14 cellular contexts compared by ENCODE assay signal in the genomic region with DNA sequence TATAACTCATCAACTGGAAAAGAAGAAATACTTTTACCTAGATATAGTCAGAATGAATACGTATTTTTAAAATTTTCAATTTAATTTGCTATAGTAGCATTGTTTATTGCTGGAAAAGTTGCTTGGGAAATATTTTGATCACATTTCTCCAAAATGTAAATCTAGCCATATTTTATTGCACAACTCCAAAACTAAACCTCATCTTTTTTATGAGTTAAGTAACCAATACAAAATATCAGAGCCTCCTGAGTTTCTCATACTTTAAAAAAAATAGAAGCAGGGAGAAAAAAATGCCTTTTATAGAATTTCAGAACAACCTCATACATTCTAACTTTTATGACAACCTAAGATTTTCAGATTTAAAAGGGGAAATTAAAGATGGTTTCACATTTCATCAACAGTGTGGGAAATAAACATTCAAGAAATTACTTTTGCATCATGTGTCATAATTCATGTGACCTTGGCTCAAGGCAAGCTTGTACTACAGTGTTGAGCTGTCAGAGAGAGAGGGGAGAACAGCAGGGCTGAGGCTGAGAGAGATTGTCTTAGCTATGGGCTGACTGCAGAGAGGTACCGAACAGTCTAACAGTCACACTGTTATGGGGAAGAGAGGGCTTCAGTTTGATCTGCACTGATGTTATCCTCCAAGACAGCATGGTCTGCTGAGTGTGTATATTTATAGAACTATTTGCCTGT.
DNase-seq lines count a peak whose midpoint lies in the region; ATAC-seq and TF ChIP-seq lines count a peak whose summit lies in the region.
"Had no signal": no experiment of that assay in that cellular context is flagged by ENCODE, and none has a peak within 500 bp of the region (broad histone marks: within the 10 kb centered on the region; RNA-seq: fewer than 3 reads in every experiment).

No MANE protein-coding gene starts in this region.

- H3K79me2 ChIP-seq in fibroblast of lung (ENCODE audit: control insufficient read depth, insufficient read depth, low read length) = no peaks in the 10 kb centered on the region

- H3K4me2 ChIP-seq in fibroblast of lung (ENCODE audit: extremely low read depth, insufficient read depth, low read length) = peak overlapping the region; percentile 63

- DNase-seq in activated T-cell treated with anti-CD3 and anti-CD28 coated beads, Interleukin-2, amount 50 U/mL, for 72 hours = no peak
- no peak for DNase-seq in activated T-cell treated with anti-CD3 and anti-CD28 coated beads for 4 hours
- DNase-seq in fibroblast of lung (ENCODE audit: low read depth in 2 of 2) = peak in 1 of 2 donors; percentile 91
- DNase-seq in activated CD8-positive, alpha-beta memory T cell treated with anti-CD3 and anti-CD28 coated beads, Interleukin-2, amount 50 U/mL, for 48 hours = no peak
- no peak for DNase-seq in stimulated activated naive CD4-positive, alpha-beta T cell treated with Interleukin-2 at 50 U/mL for 16 hours (lab: John Stamatoyannopoulos, UW)
- DNase-seq in dorsolateral prefrontal cortex = no peak
- DNase-seq in activated CD4-positive, alpha-beta T cell treated with anti-CD3 and anti-CD28 coated beads for 4 hours = no peak
- DNase-seq: activated naive CD8-positive, alpha-beta T cell treated with anti-CD3 and anti-CD28 coated beads for 36 hours; DMS79 treated with DMSO at 0.1 percent for 48 hours; endodermal cell; natural killer cell; NCI-H2227 treated with DMSO at 0.1 percent for 48 hours; stimulated activated naive CD8-positive, alpha-beta T cell treated with anti-CD3 and anti-CD28 coated beads, Interleukin-15, amount 100 ng/mL, for 72 hours had no signal

- intact Hi-C loops in dorsolateral prefrontal cortex (cut with DNase I) = no loop called here

- no peaks in the 10 kb centered on the region for H3K27me3 Mint-ChIP-seq in activated T-cell treated with anti-CD3 and anti-CD28 coated beads, Interleukin-2, amount 50 U/mL, for 72 hours (ENCODE audit: low read depth)

- H3K9ac ChIP-seq in fibroblast of lung (ENCODE audit: insufficient read depth, low read length) = no peak overlapping the region

- no peaks in the 10 kb centered on the region for H4K20me1 ChIP-seq in fibroblast of lung (ENCODE audit: control insufficient read depth, extremely low read depth, insufficient read depth, low read length)

- H3K27ac Mint-ChIP-seq in activated T-cell treated with anti-CD3 and anti-CD28 coated beads, Interleukin-2, amount 50 U/mL, for 72 hours = no peak overlapping the region
- H3K27ac Mint-ChIP-seq: activated naive CD8-positive, alpha-beta T cell treated with anti-CD3 and anti-CD28 coated beads for 36 hours; endodermal cell; natural killer cell; stimulated activated naive CD8-positive, alpha-beta T cell treated with anti-CD3 and anti-CD28 coated beads, Interleukin-15, amount 100 ng/mL, for 72 hours had no signal

- no peaks in the 10 kb centered on the region for H3K27me3 ChIP-seq in fibroblast of lung (ENCODE audit: control insufficient read depth, insufficient read depth, low read length)
- no peaks in the 10 kb centered on the region for H3K27me3 ChIP-seq in dorsolateral prefrontal cortex

- no peak overlapping the region for H3K4me3 ChIP-seq in fibroblast of lung (replicated peaks in 1 of 4; ENCODE audit: control extremely low read depth in 1 of 4, insufficient read depth in 1 of 4, low read depth in 3 of 4, low read length in 4 of 4)
- H3K4me3 ChIP-seq in dorsolateral prefrontal cortex = no peak overlapping the region

- H3K9me3 ChIP-seq in fibroblast of lung (ENCODE audit: control insufficient read depth, insufficient read depth, low read depth, low read length) = no peaks in the 10 kb centered on the region

- peaks cover 5% of the 10 kb centered on the region for H3K4me1 Mint-ChIP-seq in activated T-cell treated with anti-CD3 and anti-CD28 coated beads, Interleukin-2, amount 50 U/mL, for 72 hours (ENCODE audit: low read depth)
- H3K4me1 Mint-ChIP-seq: activated naive CD8-positive, alpha-beta T cell treated with anti-CD3 and anti-CD28 coated beads for 36 hours; endodermal cell; natural killer cell; stimulated activated naive CD8-positive, alpha-beta T cell treated with anti-CD3 and anti-CD28 coated beads, Interleukin-15, amount 100 ng/mL, for 72 hours had no signal

- H3K36me3 Mint-ChIP-seq in activated T-cell treated with anti-CD3 and anti-CD28 coated beads, Interleukin-2, amount 50 U/mL, for 72 hours (ENCODE audit: insufficient read depth in 2 of 2) = no peaks in the 10 kb centered on the region
- H3K36me3 Mint-ChIP-seq: activated naive CD8-positive, alpha-beta T cell treated with anti-CD3 and anti-CD28 coated beads for 36 hours; natural killer cell had no signal

- peak overlapping the region; percentile 41 for H3K27ac ChIP-seq in fibroblast of lung (ENCODE audit: insufficient read depth, low read length)
- no peak overlapping the region for H3K27ac ChIP-seq in dorsolateral prefrontal cortex

- peak overlapping the region; percentile 81 for H2AFZ ChIP-seq in fibroblast of lung (ENCODE audit: low read length)

- H3K9me3 Mint-ChIP-seq in activated T-cell treated with anti-CD3 and anti-CD28 coated beads, Interleukin-2, amount 50 U/mL, for 72 hours = no peaks in the 10 kb centered on the region
- H3K9me3 Mint-ChIP-seq: activated naive CD8-positive, alpha-beta T cell treated with anti-CD3 and anti-CD28 coated beads for 36 hours; natural killer cell; stimulated activated naive CD8-positive, alpha-beta T cell treated with anti-CD3 and anti-CD28 coated beads, Interleukin-15, amount 100 ng/mL, for 72 hours had no signal

- ATAC-seq in activated T-cell treated with anti-CD3 and anti-CD28 coated beads, Interleukin-2, amount 50 U/mL, for 72 hours (replicated peaks in 1 of 2) = peak; percentile 66 to 91
- peak; percentile 74 for ATAC-seq in HG03095 (IDR thresholded peaks at IDR 0.05; ENCODE audit: unreplicated experiment)
- ATAC-seq: stimulated activated naive CD8-positive, alpha-beta T cell treated with anti-CD3 and anti-CD28 coated beads, Interleukin-15, amount 100 ng/mL, for 72 hours had no signal

- H3K4me3 Mint-ChIP-seq in activated T-cell treated with anti-CD3 and anti-CD28 coated beads, Interleukin-2, amount 50 U/mL, for 72 hours = no peak overlapping the region
- H3K4me3 Mint-ChIP-seq: activated naive CD8-positive, alpha-beta T cell treated with anti-CD3 and anti-CD28 coated beads for 36 hours; endodermal cell; natural killer cell; stimulated activated naive CD8-positive, alpha-beta T cell treated with anti-CD3 and anti-CD28 coated beads, Interleukin-15, amount 100 ng/mL, for 72 hours had no signal

- H3K36me3 ChIP-seq in fibroblast of lung (ENCODE audit: control insufficient read depth, insufficient read depth, low read length) = no peaks in the 10 kb centered on the region

- TF ChIP-seq CTCF in fibroblast of lung (conservative IDR thresholded peaks at IDR 0.05 in 1 of 2, IDR thresholded peaks at IDR 0.05 in 1 of 2; ENCODE audit: low read depth in 1 of 2, low read length in 2 of 2) (no peak), dorsolateral prefrontal cortex (IDR thresholded peaks at IDR 0.05 in 54 of 56, conservative IDR thresholded peaks at IDR 0.05 in 2 of 56; ENCODE audit: low read depth in 1 of 56, partially characterized antibody in 56 of 56) (no peak)

- peaks cover 6% of the 10 kb centered on the region for H3K4me1 ChIP-seq in fibroblast of lung (ENCODE audit: control insufficient read depth, extremely low read depth, insufficient read depth, low read length)
